In genomic region chr7:149838224-149838991, GRCh38 we compare ENCODE assay signal across 1 cellular context.
TF ChIP-seq lines count a peak whose summit lies in the region.

ZNF862 (plus strand) TSS chr7:149838375; CDS start chr7:149838612, 237 bp downstream.

TF ChIP-seq in HepG2, 621 proteins besides CTCF, POLR2A, EP300 and RAD21 (continued from another document and continues in another):
- TF ChIP-seq, protein P1, sequence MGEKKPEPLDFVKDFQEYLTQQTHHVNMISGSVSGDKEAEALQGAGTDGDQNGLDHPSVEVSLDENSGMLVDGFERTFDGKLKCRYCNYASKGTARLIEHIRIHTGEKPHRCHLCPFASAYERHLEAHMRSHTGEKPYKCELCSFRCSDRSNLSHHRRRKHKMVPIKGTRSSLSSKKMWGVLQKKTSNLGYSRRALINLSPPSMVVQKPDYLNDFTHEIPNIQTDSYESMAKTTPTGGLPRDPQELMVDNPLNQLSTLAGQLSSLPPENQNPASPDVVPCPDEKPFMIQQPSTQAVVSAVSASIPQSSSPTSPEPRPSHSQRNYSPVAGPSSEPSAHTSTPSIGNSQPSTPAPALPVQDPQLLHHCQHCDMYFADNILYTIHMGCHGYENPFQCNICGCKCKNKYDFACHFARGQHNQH (CRISPR knock-in tag; IDR thresholded peaks at IDR 0.05), result peak; percentile 85
- TF ChIP-seq ZFP1 (CRISPR knock-in tag; IDR thresholded peaks at IDR 0.05), result no peak; the same call in 1 of the 2 replicates
- TF ChIP-seq, protein P2, sequence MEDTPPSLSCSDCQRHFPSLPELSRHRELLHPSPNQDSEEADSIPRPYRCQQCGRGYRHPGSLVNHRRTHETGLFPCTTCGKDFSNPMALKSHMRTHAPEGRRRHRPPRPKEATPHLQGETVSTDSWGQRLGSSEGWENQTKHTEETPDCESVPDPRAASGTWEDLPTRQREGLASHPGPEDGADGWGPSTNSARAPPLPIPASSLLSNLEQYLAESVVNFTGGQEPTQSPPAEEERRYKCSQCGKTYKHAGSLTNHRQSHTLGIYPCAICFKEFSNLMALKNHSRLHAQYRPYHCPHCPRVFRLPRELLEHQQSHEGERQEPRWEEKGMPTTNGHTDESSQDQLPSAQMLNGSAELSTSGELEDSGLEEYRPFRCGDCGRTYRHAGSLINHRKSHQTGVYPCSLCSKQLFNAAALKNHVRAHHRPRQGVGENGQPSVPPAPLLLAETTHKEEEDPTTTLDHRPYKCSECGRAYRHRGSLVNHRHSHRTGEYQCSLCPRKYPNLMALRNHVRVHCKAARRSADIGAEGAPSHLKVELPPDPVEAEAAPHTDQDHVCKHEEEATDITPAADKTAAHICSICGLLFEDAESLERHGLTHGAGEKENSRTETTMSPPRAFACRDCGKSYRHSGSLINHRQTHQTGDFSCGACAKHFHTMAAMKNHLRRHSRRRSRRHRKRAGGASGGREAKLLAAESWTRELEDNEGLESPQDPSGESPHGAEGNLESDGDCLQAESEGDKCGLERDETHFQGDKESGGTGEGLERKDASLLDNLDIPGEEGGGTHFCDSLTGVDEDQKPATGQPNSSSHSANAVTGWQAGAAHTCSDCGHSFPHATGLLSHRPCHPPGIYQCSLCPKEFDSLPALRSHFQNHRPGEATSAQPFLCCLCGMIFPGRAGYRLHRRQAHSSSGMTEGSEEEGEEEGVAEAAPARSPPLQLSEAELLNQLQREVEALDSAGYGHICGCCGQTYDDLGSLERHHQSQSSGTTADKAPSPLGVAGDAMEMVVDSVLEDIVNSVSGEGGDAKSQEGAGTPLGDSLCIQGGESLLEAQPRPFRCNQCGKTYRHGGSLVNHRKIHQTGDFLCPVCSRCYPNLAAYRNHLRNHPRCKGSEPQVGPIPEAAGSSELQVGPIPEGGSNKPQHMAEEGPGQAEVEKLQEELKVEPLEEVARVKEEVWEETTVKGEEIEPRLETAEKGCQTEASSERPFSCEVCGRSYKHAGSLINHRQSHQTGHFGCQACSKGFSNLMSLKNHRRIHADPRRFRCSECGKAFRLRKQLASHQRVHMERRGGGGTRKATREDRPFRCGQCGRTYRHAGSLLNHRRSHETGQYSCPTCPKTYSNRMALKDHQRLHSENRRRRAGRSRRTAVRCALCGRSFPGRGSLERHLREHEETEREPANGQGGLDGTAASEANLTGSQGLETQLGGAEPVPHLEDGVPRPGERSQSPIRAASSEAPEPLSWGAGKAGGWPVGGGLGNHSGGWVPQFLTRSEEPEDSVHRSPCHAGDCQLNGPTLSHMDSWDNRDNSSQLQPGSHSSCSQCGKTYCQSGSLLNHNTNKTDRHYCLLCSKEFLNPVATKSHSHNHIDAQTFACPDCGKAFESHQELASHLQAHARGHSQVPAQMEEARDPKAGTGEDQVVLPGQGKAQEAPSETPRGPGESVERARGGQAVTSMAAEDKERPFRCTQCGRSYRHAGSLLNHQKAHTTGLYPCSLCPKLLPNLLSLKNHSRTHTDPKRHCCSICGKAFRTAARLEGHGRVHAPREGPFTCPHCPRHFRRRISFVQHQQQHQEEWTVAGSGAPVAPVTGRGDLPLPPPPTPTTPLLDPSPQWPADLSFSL (CRISPR knock-in tag; IDR thresholded peaks at IDR 0.05), result no peak
- TF ChIP-seq TEAD2 (CRISPR knock-in tag; IDR thresholded peaks at IDR 0.05), result no peak
- no peak for TF ChIP-seq DNMT3B (CRISPR knock-in tag; conservative IDR thresholded peaks at IDR 0.05)
- no peak for TF ChIP-seq ZNF7 (CRISPR knock-in tag; IDR thresholded peaks at IDR 0.05)
- no peak for TF ChIP-seq HNRNPL (IDR thresholded peaks at IDR 0.05; ENCODE audit: low read depth, low read length)
- TF ChIP-seq ZNF225 (CRISPR knock-in tag; IDR thresholded peaks at IDR 0.05), result no peak
- no peak for TF ChIP-seq ZSCAN30 (CRISPR knock-in tag; IDR thresholded peaks at IDR 0.05)
- TF ChIP-seq ZNF556 (CRISPR knock-in tag; IDR thresholded peaks at IDR 0.05; ENCODE audit: borderline replicate concordance), result peak; percentile 99
- no peak for TF ChIP-seq ZFP41 (CRISPR knock-in tag; IDR thresholded peaks at IDR 0.05; ENCODE audit: borderline replicate concordance)
- peak; percentile 83; the same call in 1 of the 2 replicates for TF ChIP-seq ZNF281 (CRISPR knock-in tag; IDR thresholded peaks at IDR 0.05; ENCODE audit: borderline replicate concordance)
- TF ChIP-seq ZNF720 (CRISPR knock-in tag; IDR thresholded peaks at IDR 0.05), result no peak
- TF ChIP-seq RBM22 (optimal IDR thresholded peaks at IDR 0.05; ENCODE audit: low read length), result no peak
- TF ChIP-seq POGZ (CRISPR knock-in tag; IDR thresholded peaks at IDR 0.05), result peak; percentile 89
- no peak; the same call in 1 of the 2 replicates for TF ChIP-seq TP53 (CRISPR knock-in tag; conservative IDR thresholded peaks at IDR 0.05)
- peak; percentile 88 for TF ChIP-seq ZNF414 (CRISPR knock-in tag; IDR thresholded peaks at IDR 0.05)
- no peak for TF ChIP-seq HIVEP1 (CRISPR knock-in tag; IDR thresholded peaks at IDR 0.05)
- TF ChIP-seq, protein P3, sequence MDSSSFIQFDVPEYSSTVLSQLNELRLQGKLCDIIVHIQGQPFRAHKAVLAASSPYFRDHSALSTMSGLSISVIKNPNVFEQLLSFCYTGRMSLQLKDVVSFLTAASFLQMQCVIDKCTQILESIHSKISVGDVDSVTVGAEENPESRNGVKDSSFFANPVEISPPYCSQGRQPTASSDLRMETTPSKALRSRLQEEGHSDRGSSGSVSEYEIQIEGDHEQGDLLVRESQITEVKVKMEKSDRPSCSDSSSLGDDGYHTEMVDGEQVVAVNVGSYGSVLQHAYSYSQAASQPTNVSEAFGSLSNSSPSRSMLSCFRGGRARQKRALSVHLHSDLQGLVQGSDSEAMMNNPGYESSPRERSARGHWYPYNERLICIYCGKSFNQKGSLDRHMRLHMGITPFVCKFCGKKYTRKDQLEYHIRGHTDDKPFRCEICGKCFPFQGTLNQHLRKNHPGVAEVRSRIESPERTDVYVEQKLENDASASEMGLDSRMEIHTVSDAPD (CRISPR knock-in tag; IDR thresholded peaks at IDR 0.05), result no peak
- TF ChIP-seq NFIC (IDR thresholded peaks at IDR 0.05; ENCODE audit: low read length), result no peak
- TF ChIP-seq KDM5A (IDR thresholded peaks at IDR 0.05; ENCODE audit: borderline replicate concordance, low read length), result peak; percentile 73; the same call in 1 of the 2 replicates
- TF ChIP-seq, protein P4, sequence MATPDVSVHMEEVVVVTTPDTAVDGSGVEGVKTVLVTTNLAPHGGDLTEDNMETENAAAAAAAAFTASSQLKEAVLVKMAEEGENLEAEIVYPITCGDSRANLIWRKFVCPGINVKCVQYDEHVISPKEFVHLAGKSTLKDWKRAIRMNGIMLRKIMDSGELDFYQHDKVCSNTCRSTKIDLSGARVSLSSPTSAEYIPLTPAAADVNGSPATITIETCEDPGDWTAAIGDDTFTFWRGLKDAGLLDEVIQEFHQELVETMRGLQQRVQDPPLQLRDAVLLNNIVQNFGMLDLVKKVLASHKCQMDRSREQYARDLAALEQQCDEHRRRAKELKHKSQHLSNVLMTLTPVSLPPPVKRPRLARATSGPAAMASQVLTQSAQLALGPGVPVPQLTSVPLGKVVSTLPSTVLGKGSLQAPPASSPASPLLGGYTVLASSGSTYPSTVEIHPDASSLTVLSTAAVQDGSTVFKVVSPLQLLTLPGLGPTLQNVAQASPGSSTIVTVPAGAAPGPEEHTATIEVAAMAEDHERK (CRISPR knock-in tag; IDR thresholded peaks at IDR 0.05; ENCODE audit: low read depth), result peak; percentile 73
- no peak for TF ChIP-seq PLSCR1 (CRISPR knock-in tag; IDR thresholded peaks at IDR 0.05; ENCODE audit: borderline replicate concordance)
- no peak for TF ChIP-seq SETDB1 (CRISPR knock-in tag; IDR thresholded peaks at IDR 0.05; ENCODE audit: borderline replicate concordance)
- peak; percentile 90; the same call in 1 of the 2 replicates for TF ChIP-seq ARID4A (CRISPR knock-in tag; IDR thresholded peaks at IDR 0.05; ENCODE audit: borderline replicate concordance)
- TF ChIP-seq, protein P5, sequence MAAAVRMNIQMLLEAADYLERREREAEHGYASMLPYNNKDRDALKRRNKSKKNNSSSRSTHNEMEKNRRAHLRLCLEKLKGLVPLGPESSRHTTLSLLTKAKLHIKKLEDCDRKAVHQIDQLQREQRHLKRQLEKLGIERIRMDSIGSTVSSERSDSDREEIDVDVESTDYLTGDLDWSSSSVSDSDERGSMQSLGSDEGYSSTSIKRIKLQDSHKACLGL (CRISPR knock-in tag; IDR thresholded peaks at IDR 0.05), result peak; percentile 75
- 0 out of 2 replicates have a peak, but pooled peaks have one; percentile 32 for TF ChIP-seq ZNF710 (CRISPR knock-in tag; IDR thresholded peaks at IDR 0.05; ENCODE audit: borderline replicate concordance)
- TF ChIP-seq, protein P6, sequence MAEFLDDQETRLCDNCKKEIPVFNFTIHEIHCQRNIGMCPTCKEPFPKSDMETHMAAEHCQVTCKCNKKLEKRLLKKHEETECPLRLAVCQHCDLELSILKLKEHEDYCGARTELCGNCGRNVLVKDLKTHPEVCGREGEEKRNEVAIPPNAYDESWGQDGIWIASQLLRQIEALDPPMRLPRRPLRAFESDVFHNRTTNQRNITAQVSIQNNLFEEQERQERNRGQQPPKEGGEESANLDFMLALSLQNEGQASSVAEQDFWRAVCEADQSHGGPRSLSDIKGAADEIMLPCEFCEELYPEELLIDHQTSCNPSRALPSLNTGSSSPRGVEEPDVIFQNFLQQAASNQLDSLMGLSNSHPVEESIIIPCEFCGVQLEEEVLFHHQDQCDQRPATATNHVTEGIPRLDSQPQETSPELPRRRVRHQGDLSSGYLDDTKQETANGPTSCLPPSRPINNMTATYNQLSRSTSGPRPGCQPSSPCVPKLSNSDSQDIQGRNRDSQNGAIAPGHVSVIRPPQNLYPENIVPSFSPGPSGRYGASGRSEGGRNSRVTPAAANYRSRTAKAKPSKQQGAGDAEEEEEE (CRISPR knock-in tag; IDR thresholded peaks at IDR 0.05; ENCODE audit: borderline replicate concordance), result no peak
- TF ChIP-seq ZNF44 (CRISPR knock-in tag; IDR thresholded peaks at IDR 0.05), result no peak
